21 cellular contexts compared by ENCODE assay signal in genomic region chr9:89378541-89378940, GRCh38.
A peak's percentile ranks its signal among the peaks of the same experiment; 100 is the strongest.
DNase-seq lines count a peak whose midpoint lies in the region; ATAC-seq and TF ChIP-seq lines count a peak whose summit lies in the region.
"Had no signal": no experiment of that assay in that cellular context is flagged by ENCODE, and none has a peak within 500 bp of the region (broad histone marks: within the 10 kb centered on the region; RNA-seq: fewer than 3 reads in every experiment).

No MANE protein-coding gene starts in this region.

- POLR2A ChIA-PET in activated B cell treated with CpG ODN at 0.5 μM for 24 hours (lab: Charles Lee), result interaction anchor here (0.6 kb wide), 1 partner anchor 1781 kb away, joined by 3 read pairs; no protein-coding TSS in a partner anchor

- H3K4me1 ChIP-seq in prostate gland (replicated peaks) (no peaks in the 10 kb centered on the region), gastroesophageal sphincter (no peaks in the 10 kb centered on the region)
- H3K4me1 ChIP-seq: upper lobe of right lung had no signal

- no peak for DNase-seq in activated naive CD4-positive, alpha-beta T cell treated with anti-CD3 and anti-CD28 coated beads for 36 hours
- no peak for DNase-seq in activated naive CD4-positive, alpha-beta T cell (lab: John Stamatoyannopoulos, UW)
- DNase-seq in activated B cell treated with CpG ODN at 0.5 μM for 24 hours, result no peak
- DNase-seq in central memory CD8-positive, alpha-beta T cell (ENCODE audit: low spot score in 2 of 2), result no peak
- no peak for DNase-seq in prostate gland (ENCODE audit: low spot score)
- DNase-seq in Right ventricle myocardium superior, result no peak
- DNase-seq: ACHN; activated CD4-positive, alpha-beta T cell treated with anti-CD3 and anti-CD28 coated beads, Interleukin-2, amount 50 U/mL, for 1 hour; DMS 273 treated with DMSO at 0.1 percent for 48 hours; effector memory CD4-positive, alpha-beta T cell; H7; hypothalamus; NCI-H1105; NCI-H2029 treated with DMSO at 0.1 percent for 48 hours; OCI-M1; upper lobe of right lung had no signal

- H3K9me3 Mint-ChIP-seq in activated naive CD4-positive, alpha-beta T cell treated with anti-CD3 and anti-CD28 coated beads for 36 hours, result no peaks in the 10 kb centered on the region
- no peaks in the 10 kb centered on the region for H3K9me3 Mint-ChIP-seq in activated B cell treated with CpG ODN at 0.5 μM for 24 hours
- no peaks in the 10 kb centered on the region for H3K9me3 Mint-ChIP-seq in central memory CD8-positive, alpha-beta T cell
- H3K9me3 Mint-ChIP-seq in stimulated activated memory B cell treated with anti-CD40 and anti-IgM and Interleukin-4, amounts not matched to agents 10 μg/mL and 1 μg/mL and 100 μg/mL, for 72 hours, result no peaks in the 10 kb centered on the region
- H3K9me3 Mint-ChIP-seq: brain had no signal

- no peak overlapping the region for H3K4me3 Mint-ChIP-seq in activated naive CD4-positive, alpha-beta T cell treated with anti-CD3 and anti-CD28 coated beads for 36 hours
- no peak overlapping the region for H3K4me3 Mint-ChIP-seq in activated B cell treated with CpG ODN at 0.5 μM for 24 hours
- H3K4me3 Mint-ChIP-seq in central memory CD8-positive, alpha-beta T cell, result no peak overlapping the region
- H3K4me3 Mint-ChIP-seq in stimulated activated memory B cell treated with anti-CD40 and anti-IgM and Interleukin-4, amounts not matched to agents 10 μg/mL and 1 μg/mL and 100 μg/mL, for 72 hours, result no peak overlapping the region
- H3K4me3 Mint-ChIP-seq: brain had no signal

- H3K9me3 ChIP-seq in prostate gland (no peaks in the 10 kb centered on the region), gastroesophageal sphincter (no peaks in the 10 kb centered on the region)
- H3K9me3 ChIP-seq: BLaER1 treated with 17β-estradiol and CSF1 and Interleukin-3, amounts not matched to agents 10 nM and 100 nM; upper lobe of right lung had no signal

- TF ChIP-seq CTCF in activated B cell treated with CpG ODN at 0.5 μM for 24 hours (IDR thresholded peaks at IDR 0.05) (no peak), prostate gland (IDR thresholded peaks at IDR 0.05) (no peak), gastroesophageal sphincter (IDR thresholded peaks at IDR 0.05) (no peak)

- TF ChIP-seq POLR2A in prostate gland (IDR thresholded peaks at IDR 0.05) (no peak), gastroesophageal sphincter (IDR thresholded peaks at IDR 0.05) (no peak)

- no peak for ATAC-seq in activated B cell treated with CpG ODN at 0.5 μM for 24 hours (ENCODE audit: low read depth)
- ATAC-seq in central memory CD8-positive, alpha-beta T cell (replicated peaks; ENCODE audit: extremely low read depth, poor library complexity, severe bottlenecking), result no peak
- no peak for ATAC-seq in stimulated activated memory B cell treated with anti-CD40 and anti-IgM and Interleukin-4, amounts not matched to agents 10 μg/mL and 1 μg/mL and 100 μg/mL, for 72 hours
- no peak for ATAC-seq in Right ventricle myocardium superior (ENCODE audit: poor library complexity)
- ATAC-seq in gastroesophageal sphincter, result no peak
- ATAC-seq: esophagus mucosa, upper lobe of right lung had no signal

- H3K27ac ChIP-seq in prostate gland (no peak overlapping the region), gastroesophageal sphincter (no peak overlapping the region)
- H3K27ac ChIP-seq: upper lobe of right lung had no signal

- peak overlapping the region; percentile 68 for H3K27ac Mint-ChIP-seq in activated naive CD4-positive, alpha-beta T cell treated with anti-CD3 and anti-CD28 coated beads for 36 hours
- H3K27ac Mint-ChIP-seq in activated B cell treated with CpG ODN at 0.5 μM for 24 hours, result peak overlapping the region; percentile 31
- peak overlapping the region; percentile 44 for H3K27ac Mint-ChIP-seq in central memory CD8-positive, alpha-beta T cell (ENCODE audit: low read depth)
- peak overlapping the region; percentile 77 for H3K27ac Mint-ChIP-seq in stimulated activated memory B cell treated with anti-CD40 and anti-IgM and Interleukin-4, amounts not matched to agents 10 μg/mL and 1 μg/mL and 100 μg/mL, for 72 hours

- H3K27me3 Mint-ChIP-seq in activated naive CD4-positive, alpha-beta T cell treated with anti-CD3 and anti-CD28 coated beads for 36 hours (ENCODE audit: low read depth), result no peaks in the 10 kb centered on the region
- no peaks in the 10 kb centered on the region for H3K27me3 Mint-ChIP-seq in activated B cell treated with CpG ODN at 0.5 μM for 24 hours
- no peaks in the 10 kb centered on the region for H3K27me3 Mint-ChIP-seq in central memory CD8-positive, alpha-beta T cell
- H3K27me3 Mint-ChIP-seq in stimulated activated memory B cell treated with anti-CD40 and anti-IgM and Interleukin-4, amounts not matched to agents 10 μg/mL and 1 μg/mL and 100 μg/mL, for 72 hours, result no peaks in the 10 kb centered on the region
- H3K27me3 Mint-ChIP-seq: brain had no signal

- CTCF ChIA-PET in activated naive CD4-positive, alpha-beta T cell treated with anti-CD3 and anti-CD28 coated beads for 36 hours (lab: Charles Lee), result interaction anchor here (0.6 kb wide), 1 partner anchor 110 kb away, joined by 4 read pairs; no protein-coding TSS in a partner anchor
- CTCF ChIA-PET in activated B cell treated with CpG ODN at 0.5 μM for 24 hours (lab: Charles Lee), result interaction anchor here (0.8 kb wide), 1 partner anchor 170 kb away, joined by 3 read pairs; no protein-coding TSS in a partner anchor

- H3K27me3 ChIP-seq in prostate gland (replicated peaks; ENCODE audit: insufficient read depth) (no peaks in the 10 kb centered on the region), gastroesophageal sphincter (no peaks in the 10 kb centered on the region)
- H3K27me3 ChIP-seq: BLaER1 treated with 17β-estradiol and CSF1 and Interleukin-3, amounts not matched to agents 10 nM and 100 nM; upper lobe of right lung had no signal

- intact Hi-C loops in activated naive CD4-positive, alpha-beta T cell treated with anti-CD3 and anti-CD28 coated beads for 36 hours (cut with micrococcal nuclease), result no loop called here
- intact Hi-C loops in activated B cell treated with CpG ODN at 0.5 μM for 24 hours (cut with micrococcal nuclease), result loop anchor here (5.0 kb wide), 1 partner anchor 49 kb away; no protein-coding TSS in a partner anchor
- intact Hi-C loops in prostate gland (cut with DNase I), result no loop called here
- intact Hi-C loops in Right ventricle myocardium superior (cut with DNase I), result no loop called here

- peaks cover 52% of the 10 kb centered on the region for H3K36me3 Mint-ChIP-seq in activated naive CD4-positive, alpha-beta T cell treated with anti-CD3 and anti-CD28 coated beads for 36 hours (ENCODE audit: low read depth)
- peaks cover 65% of the 10 kb centered on the region for H3K36me3 Mint-ChIP-seq in activated B cell treated with CpG ODN at 0.5 μM for 24 hours (ENCODE audit: low read depth)
- H3K36me3 Mint-ChIP-seq in central memory CD8-positive, alpha-beta T cell (ENCODE audit: insufficient read depth), result peaks cover 70% of the 10 kb centered on the region
- H3K36me3 Mint-ChIP-seq in stimulated activated memory B cell treated with anti-CD40 and anti-IgM and Interleukin-4, amounts not matched to agents 10 μg/mL and 1 μg/mL and 100 μg/mL, for 72 hours, result peaks cover 72% of the 10 kb centered on the region

- peaks cover 58% of the 10 kb centered on the region for H3K4me1 Mint-ChIP-seq in activated naive CD4-positive, alpha-beta T cell treated with anti-CD3 and anti-CD28 coated beads for 36 hours (ENCODE audit: low read depth)
- peaks cover 41% of the 10 kb centered on the region for H3K4me1 Mint-ChIP-seq in activated B cell treated with CpG ODN at 0.5 μM for 24 hours
- H3K4me1 Mint-ChIP-seq in central memory CD8-positive, alpha-beta T cell, result peaks cover 29% of the 10 kb centered on the region
- peaks cover 68% of the 10 kb centered on the region for H3K4me1 Mint-ChIP-seq in stimulated activated memory B cell treated with anti-CD40 and anti-IgM and Interleukin-4, amounts not matched to agents 10 μg/mL and 1 μg/mL and 100 μg/mL, for 72 hours

- H3K4me3 ChIP-seq in prostate gland, result no peak overlapping the region
- no peak overlapping the region for H3K4me3 ChIP-seq in gastroesophageal sphincter
- H3K4me3 ChIP-seq: BLaER1 treated with 17β-estradiol and CSF1 and Interleukin-3, amounts not matched to agents 10 nM and 100 nM; upper lobe of right lung had no signal

- H3K36me3 ChIP-seq in prostate gland (peaks cover 0 to 6% of the 10 kb centered on the region in 2 donors), gastroesophageal sphincter (peaks cover 0 to 64% of the 10 kb centered on the region in 2 donors)

- WGBS in prostate gland, result 91% methylated on average over 21 of the region's 21 CpGs
- 93 to 99% methylated on average over 3 to 13 of the region's 21 CpGs for WGBS in gastroesophageal sphincter (ENCODE audit: low coverage in 1 of 2), 2 donors

- TF ChIP-seq EP300 in gastroesophageal sphincter (IDR thresholded peaks at IDR 0.05), result no peak
